11 cellular contexts compared by ENCODE assay signal in genomic region chr16:87877942-87878507, GRCh38. TPM values are rescaled to one million over a fixed set of nuclear protein-coding genes. Genes with fewer than 3 reads are reported as not detected.
A peak's percentile ranks its signal among the peaks of the same experiment; 100 is the strongest.
DNase-seq lines count a peak whose midpoint lies in the region; ATAC-seq and TF ChIP-seq lines count a peak whose summit lies in the region.
"Had no signal": no experiment of that assay in that cellular context is flagged by ENCODE, and none has a peak within 500 bp of the region (broad histone marks: within the 10 kb centered on the region; RNA-seq: fewer than 3 reads in every experiment).

No MANE protein-coding gene starts in this region.

- H4K8ac ChIP-seq in mesenchymal stem cell (ENCODE audit: low read length): no peak overlapping the region

- H2AK5ac ChIP-seq in mesenchymal stem cell (ENCODE audit: low read length, severe bottlenecking): no peak overlapping the region

- ATAC-seq in naive thymus-derived CD4-positive, alpha-beta T cell: peak; percentile 8
- no peak for ATAC-seq in sciatic nerve

- no peak overlapping the region for H4K91ac ChIP-seq in mesenchymal stem cell (ENCODE audit: low read length)

- peaks cover 32% of the 10 kb centered on the region for H3K4me1 ChIP-seq in HUES48 (ENCODE audit: control insufficient read depth, insufficient read depth, low read length)
- H3K4me1 ChIP-seq in naive thymus-derived CD4-positive, alpha-beta T cell (ENCODE audit: control insufficient read depth in 2 of 2, insufficient read depth in 2 of 2, low read length in 2 of 2): no peaks in the 10 kb centered on the region
- H3K4me1 ChIP-seq in mesenchymal stem cell (ENCODE audit: control insufficient read depth, insufficient read depth, low read depth, low read length): no peaks in the 10 kb centered on the region
- H3K4me1 ChIP-seq: thyroid gland had no signal

- TF ChIP-seq CTCF in GM10248 (IDR thresholded peaks at IDR 0.05; ENCODE audit: control extremely low read depth, extremely low read depth, low read depth, missing control alignments): peak; percentile 25

- H3K4me1 Mint-ChIP-seq in naive thymus-derived CD4-positive, alpha-beta T cell: peaks cover 0 to 35% (median 6%) of the 10 kb centered on the region in 7 donors

- peaks cover 0 to 7% (median 0%) of the 10 kb centered on the region in 11 donors for H3K9me3 Mint-ChIP-seq in naive thymus-derived CD4-positive, alpha-beta T cell

- peak overlapping the region in 2 of 9 donors; percentile 36 to 65 for H3K27ac Mint-ChIP-seq in naive thymus-derived CD4-positive, alpha-beta T cell

- peaks cover 0 to 4% (median 0%) of the 10 kb centered on the region in 5 donors for H3K36me3 Mint-ChIP-seq in naive thymus-derived CD4-positive, alpha-beta T cell

- no peak overlapping the region for H2BK15ac ChIP-seq in mesenchymal stem cell (ENCODE audit: low read depth, poor library complexity, severe bottlenecking)

- POLR2A ChIA-PET in GM10248 (lab: Yijun Ruan, JAX): no interaction called here
- POLR2A ChIA-PET in naive thymus-derived CD4-positive, alpha-beta T cell (lab: Charles Lee): no interaction called here

- H2BK5ac ChIP-seq in mesenchymal stem cell (ENCODE audit: low read depth, low read length, poor library complexity, severe bottlenecking): no peak overlapping the region

- H3K9me3 ChIP-seq in HUES48 (ENCODE audit: control insufficient read depth, insufficient read depth, low read length) (0 out of 2 replicates have a peak, but pooled peaks cover 4% of the 10 kb centered on the region), mesenchymal stem cell (ENCODE audit: control insufficient read depth, low read length) (no peaks in the 10 kb centered on the region)
- H3K9me3 ChIP-seq in naive thymus-derived CD4-positive, alpha-beta T cell (ENCODE audit: control insufficient read depth in 2 of 3, low read length in 3 of 3): no peaks in the 10 kb centered on the region
- H3K9me3 ChIP-seq: thyroid gland had no signal

- no peak overlapping the region for H2BK12ac ChIP-seq in mesenchymal stem cell (ENCODE audit: low read length in 2 of 2)

- H3K14ac ChIP-seq in mesenchymal stem cell (ENCODE audit: low read length in 2 of 2): no peak overlapping the region

- intact Hi-C loops in naive thymus-derived CD4-positive, alpha-beta T cell (cut with micrococcal nuclease): loop anchor here in 1 of 2 donors (1.0 kb wide), 1 partner anchor 31 kb away; no protein-coding TSS in a partner anchor
- intact Hi-C loops in sciatic nerve (cut with DNase I): no loop called here

- H2BK120ac ChIP-seq in mesenchymal stem cell (ENCODE audit: low read depth, low read length): no peak overlapping the region

- no peak overlapping the region for H3K18ac ChIP-seq in mesenchymal stem cell (ENCODE audit: low read depth in 1 of 2, low read length in 2 of 2)

- CTCF ChIA-PET in GM10248 (lab: Yijun Ruan, JAX): interaction anchor here (0.9 to 4.7 kb wide), 2 partner anchors 9 to 98 kb away, joined by 3 to 50 read pairs; no protein-coding TSS in a partner anchor
- CTCF ChIA-PET in naive thymus-derived CD4-positive, alpha-beta T cell (lab: Charles Lee): no interaction called here

- DNase-seq in GM10248 (ENCODE audit: extremely low spot score): no peak
- peak; percentile 44 for DNase-seq in activated naive CD4-positive, alpha-beta T cell treated with anti-CD3 and anti-CD28 coated beads, Interleukin-2, amount 50 U/mL, for 16 hours
- no peak for DNase-seq in naive thymus-derived CD4-positive, alpha-beta T cell
- no peak for DNase-seq in sciatic nerve (ENCODE audit: low spot score)
- DNase-seq in HUDEP-2 (lab: John Stamatoyannopoulos, UW; ENCODE audit: unreplicated experiment in 76 of 76): no peak
- DNase-seq in mesenchymal stem cell: no peak
- no peak for DNase-seq in NCI-H146 treated with DMSO at 0.1 percent for 48 hours (lab: John Stamatoyannopoulos, UW; ENCODE audit: unreplicated experiment)
- DNase-seq: activated gamma-delta T cell treated with Interleukin-2 at 50 U/mL for 16 hours, thyroid gland had no signal

- no peak overlapping the region for H2AFZ ChIP-seq in mesenchymal stem cell (ENCODE audit: low read depth, low read length)

- H3K27me3 Mint-ChIP-seq in naive thymus-derived CD4-positive, alpha-beta T cell: peaks cover 0 to 8% (median 0%) of the 10 kb centered on the region in 5 donors

- 88% methylated on average over 19 of the region's 19 CpGs for WGBS in mesenchymal stem cell

- H3K27me3 ChIP-seq in HUES48 (ENCODE audit: control insufficient read depth, insufficient read depth, low read length): no peaks in the 10 kb centered on the region
- no peaks in the 10 kb centered on the region for H3K27me3 ChIP-seq in naive thymus-derived CD4-positive, alpha-beta T cell (ENCODE audit: control insufficient read depth in 2 of 2, insufficient read depth in 2 of 2, low read length in 2 of 2)
- H3K27me3 ChIP-seq in mesenchymal stem cell (ENCODE audit: control insufficient read depth in 1 of 2, insufficient read depth in 1 of 2, low read length in 2 of 2): peaks cover 38 to 62% of the 10 kb centered on the region in 2 experiments
- H3K27me3 ChIP-seq: thyroid gland had no signal

- no peak overlapping the region for H3K4me3 Mint-ChIP-seq in naive thymus-derived CD4-positive, alpha-beta T cell

- H3K4me2 ChIP-seq in mesenchymal stem cell (ENCODE audit: low read length, poor library complexity, severe bottlenecking): no peak overlapping the region

- H3K4me3 ChIP-seq in HUES48 (ENCODE audit: low read depth, low read length): no peak overlapping the region
- H3K4me3 ChIP-seq in naive thymus-derived CD4-positive, alpha-beta T cell (ENCODE audit: low read length): no peak overlapping the region
- H3K4me3 ChIP-seq in mesenchymal stem cell (ENCODE audit: insufficient read depth in 1 of 2, low read depth in 1 of 2, low read length in 2 of 2): peak overlapping the region in 1 of 2 experiments; percentile 24
- H3K4me3 ChIP-seq: thyroid gland had no signal

- no peak overlapping the region for H3K23ac ChIP-seq in mesenchymal stem cell (ENCODE audit: low read length in 2 of 2)

- H3K79me1 ChIP-seq in mesenchymal stem cell (replicated peaks; ENCODE audit: low read length, poor library complexity, severe bottlenecking): no peaks in the 10 kb centered on the region

- H3K27ac ChIP-seq in HUES48 (ENCODE audit: low read depth, low read length): peak overlapping the region; percentile 57
- no peak overlapping the region for H3K27ac ChIP-seq in naive thymus-derived CD4-positive, alpha-beta T cell (ENCODE audit: low read depth, low read length)
- no peak overlapping the region for H3K27ac ChIP-seq in mesenchymal stem cell (ENCODE audit: low read length, poor library complexity, severe bottlenecking)
- H3K27ac ChIP-seq: thyroid gland had no signal

- H3K4ac ChIP-seq in mesenchymal stem cell (ENCODE audit: low read depth in 1 of 2, low read length in 2 of 2): no peak overlapping the region

- H3K36me3 ChIP-seq in HUES48 (ENCODE audit: control insufficient read depth, insufficient read depth, low read length) (no peaks in the 10 kb centered on the region), mesenchymal stem cell (ENCODE audit: control insufficient read depth in 1 of 2, insufficient read depth in 2 of 2, low read depth in 1 of 2, low read length in 2 of 2) (no peaks in the 10 kb centered on the region)
- no peaks in the 10 kb centered on the region for H3K36me3 ChIP-seq in naive thymus-derived CD4-positive, alpha-beta T cell (ENCODE audit: control insufficient read depth in 2 of 3, insufficient read depth in 3 of 3, low read length in 3 of 3)
- H3K36me3 ChIP-seq: thyroid gland had no signal

- H3K9ac ChIP-seq in HUES48 (ENCODE audit: low read depth, low read length) (no peak overlapping the region), mesenchymal stem cell (ENCODE audit: low read length) (no peak overlapping the region)

RNA-seq across cellular contexts. Expression of gene SLC7A5, which starts 8.7 kb away (rescaled TPM):
- total RNA-seq in naive thymus-derived CD4-positive, alpha-beta T cell: 100 to 1,000 TPM in 1 of 5 experiments, 10 to 100 TPM in 2, 1 to 10 TPM in 2; 6.0 to 113 (median 29.3) TPM
- 1 to 10 TPM; 3.3 to 3.4 TPM for polyA plus RNA-seq in naive thymus-derived CD4-positive, alpha-beta T cell
- 11.5 TPM for total RNA-seq in sciatic nerve
- polyA plus RNA-seq in mesenchymal stem cell (2013, experiment 1 of 2): 56.3 TPM
- 54.9 TPM for polyA plus RNA-seq in mesenchymal stem cell (2013, experiment 2 of 2)

RNA-seq across cellular contexts. Expression of gene CA5A, which starts 58.3 kb away (rescaled TPM):
- total RNA-seq in naive thymus-derived CD4-positive, alpha-beta T cell: not detected
- polyA plus RNA-seq in naive thymus-derived CD4-positive, alpha-beta T cell: not detected
- total RNA-seq in sciatic nerve: not detected
- not detected for polyA plus RNA-seq in mesenchymal stem cell (2013, experiment 1 of 2)
- polyA plus RNA-seq in mesenchymal stem cell (2013, experiment 2 of 2): not detected
- total RNA-seq: T-helper 2 cell treated with Interferon-gamma antibody and Interleukin-4, amounts not matched to agents 100 ng/mL and 5 ng/mL, for 36 hours; thyroid gland had no signal
